In genomic region chr6:35495258-35496035, GRCh38 we compare ENCODE assay signal across 1 cellular context.
TF ChIP-seq lines count a peak whose summit lies in the region.

No MANE protein-coding gene starts in this region.

TF ChIP-seq in K562, 482 proteins besides CTCF, POLR2A, EP300 and RAD21:
- TF ChIP-seq TFAP4 (CRISPR knock-in tag; IDR thresholded peaks at IDR 0.05; ENCODE audit: borderline replicate concordance) (peak; percentile 54; the same call in 1 of the 2 replicates), RBM39 (optimal IDR thresholded peaks at IDR 0.05; ENCODE audit: low read depth, low read length) (no peak), ETV5 (CRISPR knock-in tag; IDR thresholded peaks at IDR 0.05; ENCODE audit: low read depth) (0 out of 2 replicates have a peak, but pooled peaks have one; percentile 30), ZNF511 (CRISPR knock-in tag; IDR thresholded peaks at IDR 0.05) (no peak), ZNF184 (CRISPR knock-in tag; IDR thresholded peaks at IDR 0.05) (no peak), FOXK1 (CRISPR knock-in tag; IDR thresholded peaks at IDR 0.05; ENCODE audit: borderline replicate concordance) (0 out of 2 replicates have a peak, but pooled peaks have one; percentile 45), KDM5B (IDR thresholded peaks at IDR 0.05; ENCODE audit: insufficient replicate concordance, low read depth, low read length) (peak; percentile 47), ZBTB7A (IDR thresholded peaks at IDR 0.05; ENCODE audit: borderline replicate concordance, control insufficient read depth, low read depth, low read length) (peak; percentile 28; the same call in 1 of the 2 replicates)
TF ChIP-seq in K562: peak in this region for 5.
